Comparison of ENCODE assay signal across 8 cellular contexts in genomic region chr1:14778882-14779594, GRCh38.
DNase-seq lines count a peak whose midpoint lies in the region; TF ChIP-seq lines count a peak whose summit lies in the region.
"Had no signal": no experiment of that assay in that cellular context is flagged by ENCODE, and none has a peak within 500 bp of the region (broad histone marks: within the 10 kb centered on the region; RNA-seq: fewer than 3 reads in every experiment).

No MANE protein-coding gene starts in this region.

- H3K4me1 ChIP-seq in left ventricle myocardium inferior: no peaks in the 10 kb centered on the region

- H3K9me3 ChIP-seq in left ventricle myocardium inferior (replicated peaks): no peaks in the 10 kb centered on the region
- H3K9me3 ChIP-seq: neutrophil had no signal

- POLR2A ChIA-PET in activated CD4-positive, alpha-beta memory T cell treated with anti-CD3 and anti-CD28 coated beads, Interleukin-2, amount 10 ng/mL, durations not matched to agents 7 days and 5 days (lab: Charles Lee): no interaction called here

- peak; percentile 65 for DNase-seq in GM03348 (ENCODE audit: low spot score)
- DNase-seq in activated CD4-positive, alpha-beta memory T cell treated with anti-CD3 and anti-CD28 coated beads, Interleukin-2, amount 10 ng/mL, durations not matched to agents 7 days and 5 days: peak; percentile 20
- no peak for DNase-seq in left ventricle myocardium inferior
- DNase-seq in stimulated activated CD4-positive, alpha-beta T cell treated with anti-CD3 and anti-CD28 coated beads, Interleukin-2, amount 100 ng/mL, for 24 hours: peak; percentile 37 to 49
- no peak for DNase-seq in D341Med (ENCODE audit: low spot score)
- DNase-seq in NK-92 treated with Interleukin-12 subunit alpha and Interleukin-12 subunit beta, amount 100 ng/mL, for 24 hours (lab: John Stamatoyannopoulos, UW): no peak

- intact Hi-C loops in left ventricle myocardium inferior (cut with micrococcal nuclease): no loop called here

- no peak for TF ChIP-seq EP300 in Ishikawa (IDR thresholded peaks at IDR 0.05; ENCODE audit: borderline replicate concordance)

- H3K4me3 ChIP-seq in left ventricle myocardium inferior: no peak overlapping the region

- peak; percentile 77 for TF ChIP-seq CTCF in left ventricle myocardium inferior (IDR thresholded peaks at IDR 0.05; ENCODE audit: borderline replicate concordance)

- H3K36me3 ChIP-seq in left ventricle myocardium inferior: no peaks in the 10 kb centered on the region
- H3K36me3 ChIP-seq: neutrophil had no signal

- H3K9me3 Mint-ChIP-seq in activated CD4-positive, alpha-beta memory T cell treated with anti-CD3 and anti-CD28 coated beads, Interleukin-2, amount 10 ng/mL, durations not matched to agents 7 days and 5 days: no peaks in the 10 kb centered on the region

- no peak overlapping the region for H3K4me3 Mint-ChIP-seq in activated CD4-positive, alpha-beta memory T cell treated with anti-CD3 and anti-CD28 coated beads, Interleukin-2, amount 10 ng/mL, durations not matched to agents 7 days and 5 days

- CTCF ChIA-PET in activated CD4-positive, alpha-beta memory T cell treated with anti-CD3 and anti-CD28 coated beads, Interleukin-2, amount 10 ng/mL, durations not matched to agents 7 days and 5 days (lab: Charles Lee): interaction anchor here (0.5 to 1.9 kb wide), 5 partner anchors 11 to 1152 kb away, joined by 3 to 8 read pairs (median 4); no protein-coding TSS in a partner anchor

- H3K36me3 Mint-ChIP-seq in activated CD4-positive, alpha-beta memory T cell treated with anti-CD3 and anti-CD28 coated beads, Interleukin-2, amount 10 ng/mL, durations not matched to agents 7 days and 5 days (ENCODE audit: low read depth): no peaks in the 10 kb centered on the region

- no peak overlapping the region for H3K27ac Mint-ChIP-seq in activated CD4-positive, alpha-beta memory T cell treated with anti-CD3 and anti-CD28 coated beads, Interleukin-2, amount 10 ng/mL, durations not matched to agents 7 days and 5 days

- TF ChIP-seq RAD21 in Ishikawa (IDR thresholded peaks at IDR 0.05; ENCODE audit: low read depth): peak; percentile 73

- H3K27me3 Mint-ChIP-seq in activated CD4-positive, alpha-beta memory T cell treated with anti-CD3 and anti-CD28 coated beads, Interleukin-2, amount 10 ng/mL, durations not matched to agents 7 days and 5 days: no peaks in the 10 kb centered on the region

- no peak overlapping the region for H3K27ac ChIP-seq in left ventricle myocardium inferior (replicated peaks)
- H3K27ac ChIP-seq: neutrophil had no signal

- peaks cover 8% of the 10 kb centered on the region for H3K4me1 Mint-ChIP-seq in activated CD4-positive, alpha-beta memory T cell treated with anti-CD3 and anti-CD28 coated beads, Interleukin-2, amount 10 ng/mL, durations not matched to agents 7 days and 5 days

- peaks cover 11% of the 10 kb centered on the region for H3K27me3 ChIP-seq in left ventricle myocardium inferior (ENCODE audit: low read depth)
- H3K27me3 ChIP-seq: neutrophil had no signal

TF ChIP-seq in Ishikawa, 13 proteins besides CTCF, POLR2A, EP300 and RAD21:
- no peak for TF ChIP-seq TEAD4 (IDR thresholded peaks at IDR 0.05)
- no peak for TF ChIP-seq NFIC (IDR thresholded peaks at IDR 0.05)
- no peak for TF ChIP-seq TCF12 (IDR thresholded peaks at IDR 0.05; ENCODE audit: low read depth)
- TF ChIP-seq EGR1 (IDR thresholded peaks at IDR 0.05): no peak
- TF ChIP-seq CEBPB (IDR thresholded peaks at IDR 0.05): no peak
- TF ChIP-seq YY1 (IDR thresholded peaks at IDR 0.05; ENCODE audit: low read depth): no peak
- no peak for TF ChIP-seq MAX (IDR thresholded peaks at IDR 0.05)
- TF ChIP-seq USF1 (IDR thresholded peaks at IDR 0.05): no peak
- no peak for TF ChIP-seq TAF1 (IDR thresholded peaks at IDR 0.05; ENCODE audit: low read depth)
- TF ChIP-seq REST (IDR thresholded peaks at IDR 0.05; ENCODE audit: low read depth): no peak
- no peak for TF ChIP-seq CREB1 (IDR thresholded peaks at IDR 0.05; ENCODE audit: low read depth)
- no peak for TF ChIP-seq ZBTB7A (IDR thresholded peaks at IDR 0.05; ENCODE audit: low read depth)
- TF ChIP-seq FOXM1 (IDR thresholded peaks at IDR 0.05; ENCODE audit: borderline replicate concordance, low read depth): no peak

Comparison
In these comparisons a context has a peak if more than half of its experiments do, and no peak if none do; other contexts are left out.
1. DNase-seq: peak in GM03348 (single experiment), activated CD4-positive, alpha-beta memory T cell treated with anti-CD3 and anti-CD28 coated beads, Interleukin-2, amount 10 ng/mL, durations not matched to agents 7 days and 5 days (single experiment) and stimulated activated CD4-positive, alpha-beta T cell treated with anti-CD3 and anti-CD28 coated beads, Interleukin-2, amount 100 ng/mL, for 24 hours (2 of 2); none in left ventricle myocardium inferior (single experiment), D341Med (single experiment) and NK-92 treated with Interleukin-12 subunit alpha and Interleukin-12 subunit beta, amount 100 ng/mL, for 24 hours (single experiment).